Comparison of ENCODE assay signal across 27 cellular contexts in genomic region chr2:207512356-207512755, GRCh38. TPM values are rescaled to one million over a fixed set of nuclear protein-coding genes. Genes with fewer than 3 reads are reported as not detected.
A peak's percentile ranks its signal among the peaks of the same experiment; 100 is the strongest.
DNase-seq lines count a peak whose midpoint lies in the region; ATAC-seq, FAIRE-seq and TF ChIP-seq lines count a peak whose summit lies in the region.
"Had no signal": no experiment of that assay in that cellular context is flagged by ENCODE, and none has a peak within 500 bp of the region (broad histone marks: within the 10 kb centered on the region; RNA-seq: fewer than 3 reads in every experiment).

No MANE protein-coding gene starts in this region.

- H3K23me2 ChIP-seq in H1 (ENCODE audit: low read depth, low read length), result no peaks in the 10 kb centered on the region

- POLR2A ChIA-PET in SK-N-SH (lab: Yijun Ruan, JAX) (no interaction called here), H1 (lab: Charles Lee; ENCODE audit: partially characterized antibody) (no interaction called here)

- H3K4me3 ChIP-seq in SK-N-SH (ENCODE audit: low read depth in 2 of 2, low read length in 1 of 2) (no peak overlapping the region), H1 (ENCODE audit: extremely low read depth in 1 of 4, insufficient read depth in 2 of 4, low read depth in 3 of 4, low read length in 4 of 4) (no peak overlapping the region), trophoblast cell (ENCODE audit: low read depth, low read length) (no peak overlapping the region)
- H3K4me3 ChIP-seq: A549, dorsolateral prefrontal cortex, testis had no signal

- TF ChIP-seq EP300 in SK-N-SH (IDR thresholded peaks at IDR 0.05; ENCODE audit: borderline replicate concordance in 1 of 2, low read depth in 1 of 2, low read length in 1 of 2) (no peak), H1 (IDR thresholded peaks at IDR 0.05; ENCODE audit: borderline replicate concordance in 1 of 2, low read depth in 2 of 2, low read length in 2 of 2) (no peak)

- no peak overlapping the region for H2BK20ac ChIP-seq in H1 (ENCODE audit: low read length)

- H3K4ac ChIP-seq in H1 (replicated peaks; ENCODE audit: insufficient read length, low read depth, low read length) (no peak overlapping the region), trophoblast cell (ENCODE audit: low read depth, low read length) (no peak overlapping the region)

- H2AK5ac ChIP-seq in H1 (ENCODE audit: low read depth, low read length) (no peak overlapping the region), trophoblast cell (ENCODE audit: low read length) (no peak overlapping the region)

- H3K27me3 ChIP-seq in SK-N-SH (ENCODE audit: insufficient read depth) (no peaks in the 10 kb centered on the region), H1 (replicated peaks in 1 of 4; ENCODE audit: control insufficient read depth in 3 of 4, extremely low read depth in 1 of 4, insufficient read depth in 3 of 4, low read length in 3 of 4) (peaks cover 0 to 1% (median 0%) of the 10 kb centered on the region in 4 experiments; a peak in 1 of 7 replicates), trophoblast cell (ENCODE audit: insufficient read depth, low read length) (no peaks in the 10 kb centered on the region)
- H3K27me3 ChIP-seq: dorsolateral prefrontal cortex, testis had no signal

- H3K4me1 ChIP-seq in SK-N-SH (ENCODE audit: control insufficient read depth in 1 of 2, insufficient read depth in 2 of 2, low read depth in 1 of 2, low read length in 1 of 2), result peaks cover 0 to 25% of the 10 kb centered on the region in 2 experiments; a peak in 3 of 4 replicates
- no peaks in the 10 kb centered on the region for H3K4me1 ChIP-seq in H1 (replicated peaks in 1 of 4; ENCODE audit: control insufficient read depth in 3 of 4, insufficient read depth in 4 of 4, low read length in 3 of 4)
- peaks cover 3 to 5% of the 10 kb centered on the region in 2 experiments for H3K4me1 ChIP-seq in trophoblast cell (ENCODE audit: control insufficient read depth in 1 of 2, insufficient read depth in 2 of 2, low read length in 2 of 2)
- H3K4me1 ChIP-seq: testis had no signal

- H3K9me3 ChIP-seq in SK-N-SH, result no peaks in the 10 kb centered on the region
- H3K9me3 ChIP-seq in H1 (ENCODE audit: insufficient read depth in 2 of 2, low read depth in 1 of 2, low read length in 1 of 2), result no peaks in the 10 kb centered on the region
- H3K9me3 ChIP-seq in trophoblast cell (ENCODE audit: insufficient read depth, low read depth, low read length), result no peaks in the 10 kb centered on the region
- H3K9me3 ChIP-seq: A549, testis had no signal

- ATAC-seq in SK-N-SH treated with all-trans-retinoic acid at 6 μM for 48 hours, result no peak
- ATAC-seq in HG03159 (IDR thresholded peaks at IDR 0.05; ENCODE audit: unreplicated experiment), result no peak
- ATAC-seq: A549; left colon; natural killer cell treated with Interleukin-12 subunit alpha and Interleukin-12 subunit beta and Interleukin-15 and Interleukin-18, amount 100 ng/mL, for 72 hours; stimulated activated naive B cell treated with anti-CD40 and anti-IgM and Interleukin-4, amounts not matched to agents 10 μg/mL and 1 μg/mL and 100 μg/mL, for 72 hours had no signal

- peak overlapping the region; percentile 90 to 94 for H3K27ac ChIP-seq in SK-N-SH (ENCODE audit: low read depth in 2 of 2, low read length in 1 of 2)
- no peak overlapping the region for H3K27ac ChIP-seq in H1 (ENCODE audit: low read depth, low read length)
- H3K27ac ChIP-seq in trophoblast cell (ENCODE audit: low read depth, low read length), result no peak overlapping the region
- H3K27ac ChIP-seq: A549, testis had no signal

- TF ChIP-seq RAD21 in SK-N-SH (IDR thresholded peaks at IDR 0.05; ENCODE audit: low read length) (no peak), H1 (IDR thresholded peaks at IDR 0.05 in 1 of 2, conservative IDR thresholded peaks at IDR 0.05 in 1 of 2; ENCODE audit: low read depth in 2 of 2, low read length in 2 of 2) (no peak)

- H3K23ac ChIP-seq in H1 (ENCODE audit: insufficient read length), result no peak overlapping the region
- no peak overlapping the region for H3K23ac ChIP-seq in trophoblast cell (ENCODE audit: low read length)

- H3K79me1 ChIP-seq in H1 (ENCODE audit: low read depth, low read length) (no peaks in the 10 kb centered on the region), trophoblast cell (ENCODE audit: low read length) (peaks cover 1% of the 10 kb centered on the region)

- H2BK15ac ChIP-seq in H1 (ENCODE audit: low read length), result no peak overlapping the region

- H2BK12ac ChIP-seq in H1 (ENCODE audit: low read depth, low read length) (no peak overlapping the region), trophoblast cell (ENCODE audit: low read length) (no peak overlapping the region)

- no peak overlapping the region for H3K18ac ChIP-seq in H1 (ENCODE audit: extremely low read depth, low read length)
- H3K18ac ChIP-seq in trophoblast cell (ENCODE audit: low read length), result no peak overlapping the region

- H4K12ac ChIP-seq in trophoblast cell (ENCODE audit: low read depth, low read length), result no peak overlapping the region

- H4K91ac ChIP-seq in H1 (replicated peaks; ENCODE audit: insufficient read length, low read length), result no peak overlapping the region
- no peak overlapping the region for H4K91ac ChIP-seq in trophoblast cell (ENCODE audit: low read depth, low read length)

- TF ChIP-seq CTCF in SK-N-SH (IDR thresholded peaks at IDR 0.05) (no peak), H1 (IDR thresholded peaks at IDR 0.05; ENCODE audit: control extremely low read depth in 1 of 3, insufficient read depth in 1 of 3, low read depth in 1 of 3, low read length in 3 of 3) (no peak)

- H3K9me2 ChIP-seq in SK-N-SH, result no peaks in the 10 kb centered on the region

- H3K56ac ChIP-seq in H1 (replicated peaks; ENCODE audit: insufficient read length, low read depth, low read length), result no peak overlapping the region

- 91% methylated on average over 3 of the region's 3 CpGs for WGBS in SK-N-SH (ENCODE audit: low lambda C conversion rate)
- 83% methylated on average over 3 of the region's 3 CpGs; no CpG with 5 or more reads in 1 of the 2 experiments for WGBS in H1 (ENCODE audit: extremely low coverage in 1 of 2, insufficient coverage in 1 of 2, insufficient read length in 1 of 2, insufficient replicate concordance in 2 of 2, low coverage in 1 of 2, low lambda C conversion rate in 2 of 2, missing lambda C conversion rate in 1 of 2), 2 experiments
- no CpG with 5 or more reads among the region's 3 CpGs for WGBS in trophoblast cell (ENCODE audit: extremely low coverage, insufficient coverage, insufficient read length)

- H3K79me2 ChIP-seq in SK-N-SH (ENCODE audit: insufficient read depth) (no peaks in the 10 kb centered on the region), H1 (ENCODE audit: control insufficient read depth in 1 of 2, insufficient read depth in 2 of 2, low read length in 2 of 2) (no peaks in the 10 kb centered on the region), trophoblast cell (ENCODE audit: control insufficient read depth, insufficient read depth, low read length, poor library complexity) (no peaks in the 10 kb centered on the region)

- FAIRE-seq in H54 (lab: Jason Lieb, UNC), result peak; percentile 33
- FAIRE-seq in H1 (lab: Jason Lieb, UNC), result no peak
- FAIRE-seq: A549, urothelium cell line had no signal

- DNase-seq in SK-N-SH (no peak), H54 (ENCODE audit: insufficient read length, low spot score) (no peak), H1 (ENCODE audit: low read depth in 1 of 2, low spot score in 2 of 2) (no peak), trophoblast cell (peak; percentile 69 to 87), NCI-H226 (no peak), retina (no peak)
- DNase-seq: activated CD4-positive, alpha-beta T cell treated with anti-CD3 and anti-CD28 coated beads, Interleukin-2, amount 10 ng/mL, durations not matched to agents 7 days and 5 days; activated gamma-delta T cell treated with Interleukin-2 at 50 U/mL for 16 hours; activated T-cell treated with anti-CD3 and anti-CD28 coated beads, Interleukin-2, amount 50 U/mL, for 48 hours; AML-193; CD4-positive, alpha-beta T cell; DND-41; dorsolateral prefrontal cortex; hypothalamus; KBM-7; left colon; NCI-H1105 treated with DMSO at 0.1 percent for 48 hours; NCI-H2029; NCI-H446; RPMI8226; stimulated activated naive B cell treated with anti-CD40 and anti-IgM and Interleukin-4, amounts not matched to agents 10 μg/mL and 1 μg/mL and 100 μg/mL, for 72 hours; testis had no signal

- H3K14ac ChIP-seq in H1 (ENCODE audit: insufficient read length) (no peak overlapping the region), trophoblast cell (ENCODE audit: low read length) (no peak overlapping the region)

- H4K20me1 ChIP-seq in SK-N-SH (ENCODE audit: insufficient read depth) (no peaks in the 10 kb centered on the region), H1 (replicated peaks in 1 of 2; ENCODE audit: control insufficient read depth in 1 of 2, insufficient read depth in 2 of 2, low read length in 2 of 2) (no peaks in the 10 kb centered on the region)

- no peak overlapping the region for H4K5ac ChIP-seq in H1 (ENCODE audit: insufficient read length, low read depth, low read length)

- H3F3A ChIP-seq in SK-N-SH (replicated peaks; ENCODE audit: insufficient read depth), result peaks cover 31% of the 10 kb centered on the region

- H3K36me3 ChIP-seq in SK-N-SH (replicated peaks in 1 of 2; ENCODE audit: control insufficient read depth in 1 of 2, insufficient read depth in 2 of 2, low read length in 1 of 2) (no peaks in the 10 kb centered on the region), H1 (ENCODE audit: control insufficient read depth in 2 of 4, insufficient read depth in 4 of 4, low read length in 3 of 4) (no peaks in the 10 kb centered on the region), trophoblast cell (ENCODE audit: control insufficient read depth in 1 of 2, insufficient read depth in 2 of 2, low read length in 2 of 2) (no peaks in the 10 kb centered on the region)

- TF ChIP-seq POLR2A in H54 (IDR thresholded peaks at IDR 0.05; ENCODE audit: low read depth, low read length) (no peak), H1 (IDR thresholded peaks at IDR 0.05; ENCODE audit: control extremely low read depth in 1 of 2, low read depth in 2 of 2, low read length in 2 of 2) (no peak)

- H2AFZ ChIP-seq in SK-N-SH (ENCODE audit: low read depth), result no peak overlapping the region
- peak overlapping the region; percentile 93; the same call in 1 of the 2 replicates for H2AFZ ChIP-seq in H1 (ENCODE audit: low read length)
- H2AFZ ChIP-seq in trophoblast cell (ENCODE audit: insufficient read depth, low read length, poor library complexity), result no peak overlapping the region

- no peak overlapping the region for H2BK120ac ChIP-seq in H1 (replicated peaks; ENCODE audit: low read depth, low read length)
- H2BK120ac ChIP-seq in trophoblast cell (ENCODE audit: insufficient read depth, low read length, poor library complexity), result no peak overlapping the region

- H3K4me2 ChIP-seq in SK-N-SH, result no peak overlapping the region
- H3K4me2 ChIP-seq in H1 (ENCODE audit: insufficient read depth in 1 of 2, low read depth in 2 of 2, low read length in 2 of 2), result no peak overlapping the region
- H3K4me2 ChIP-seq in trophoblast cell (ENCODE audit: low read length), result no peak overlapping the region
- H3K4me2 ChIP-seq: A549 had no signal

- H2BK5ac ChIP-seq in H1 (ENCODE audit: low read depth, low read length) (no peak overlapping the region), trophoblast cell (ENCODE audit: low read depth, low read length, poor library complexity) (no peak overlapping the region)

- H4K8ac ChIP-seq in H1 (ENCODE audit: extremely low read depth, insufficient read depth, low read length) (no peak overlapping the region), trophoblast cell (ENCODE audit: low read depth, low read length) (no peak overlapping the region)

- no peak overlapping the region for H3K9ac ChIP-seq in SK-N-SH
- no peak overlapping the region for H3K9ac ChIP-seq in H1 (replicated peaks in 1 of 4; ENCODE audit: extremely low read depth in 1 of 4, low read depth in 3 of 4, low read length in 3 of 4)
- H3K9ac ChIP-seq in trophoblast cell (ENCODE audit: low read length), result no peak overlapping the region

- CTCF ChIA-PET in SK-N-SH (lab: Yijun Ruan, JAX), result no interaction called here
- CTCF ChIA-PET in H1 (lab: Charles Lee; ENCODE audit: partially characterized antibody), result no interaction called here

RNA-seq across cellular contexts. Expression of gene CREB1, which starts 17.4 kb away (rescaled TPM):
- polyA plus RNA-seq in SK-N-SH (2012; rRNA removed) (14.5 and 19.2 TPM in 2 replicates), H1 (2011; rRNA removed) (32.2 and 46.3 TPM in 2 replicates)
- 13.2 and 16.7 TPM in 2 replicates for polyA plus RNA-seq in SK-N-SH (2012; cell fraction: cytosol; rRNA removed)
- 11.5 and 25.1 TPM in 2 replicates for polyA plus RNA-seq in SK-N-SH (2012; cell fraction: nucleus; rRNA removed)
- 97.4 and 99.0 TPM in 2 replicates for total RNA-seq in H1 (2021; fragmentation: NEBNext Ultra II Directional; extraction: Animal tissue kit (Norgen Biotek cat#: 25700))
- 42.5 TPM for polyA plus RNA-seq in H1 (2011; cell fraction: cytosol; rRNA removed)
- 69.6 TPM for polyA plus RNA-seq in H1 (2011; cell fraction: nucleus; rRNA removed)
- polyA plus RNA-seq in H1 (2012, experiment 1 of 2), result 46.2 to 59.9 TPM (median 57.8 TPM) in 4 replicates
- polyA plus RNA-seq in H1 (2012, experiment 2 of 2), result 3.6 TPM
- polyA plus RNA-seq in H1 (2013, experiment 1 of 2), result 48.0 TPM
- polyA plus RNA-seq in H1 (2013, experiment 2 of 2), result 52.3 TPM
- 220 and 369 TPM in 2 replicates for polyA minus RNA-seq in H1 (2011; rRNA and poly(A)+ RNA removed)
- polyA minus RNA-seq in H1 (2011; cell fraction: cytosol; rRNA and poly(A)+ RNA removed), result 79.6 TPM
- polyA minus RNA-seq in H1 (2011; cell fraction: nucleus; rRNA and poly(A)+ RNA removed), result 189 TPM
- 45.1 and 48.5 TPM in 2 replicates for polyA plus RNA-seq in trophoblast cell (2013)

Comparison
In these comparisons a context has a peak if more than half of its experiments do, and no peak if none do; other contexts are left out.
1. DNase-seq: peak in trophoblast cell (2 of 2); none in SK-N-SH (single experiment), H54 (single experiment), H1 (0 of 2), NCI-H226 (single experiment) and retina (single experiment).
2. H3K27ac ChIP-seq: peak in SK-N-SH (2 of 2); none in H1 (single experiment) and trophoblast cell (single experiment).